13 cellular contexts compared by ENCODE assay signal in the genomic region with DNA sequence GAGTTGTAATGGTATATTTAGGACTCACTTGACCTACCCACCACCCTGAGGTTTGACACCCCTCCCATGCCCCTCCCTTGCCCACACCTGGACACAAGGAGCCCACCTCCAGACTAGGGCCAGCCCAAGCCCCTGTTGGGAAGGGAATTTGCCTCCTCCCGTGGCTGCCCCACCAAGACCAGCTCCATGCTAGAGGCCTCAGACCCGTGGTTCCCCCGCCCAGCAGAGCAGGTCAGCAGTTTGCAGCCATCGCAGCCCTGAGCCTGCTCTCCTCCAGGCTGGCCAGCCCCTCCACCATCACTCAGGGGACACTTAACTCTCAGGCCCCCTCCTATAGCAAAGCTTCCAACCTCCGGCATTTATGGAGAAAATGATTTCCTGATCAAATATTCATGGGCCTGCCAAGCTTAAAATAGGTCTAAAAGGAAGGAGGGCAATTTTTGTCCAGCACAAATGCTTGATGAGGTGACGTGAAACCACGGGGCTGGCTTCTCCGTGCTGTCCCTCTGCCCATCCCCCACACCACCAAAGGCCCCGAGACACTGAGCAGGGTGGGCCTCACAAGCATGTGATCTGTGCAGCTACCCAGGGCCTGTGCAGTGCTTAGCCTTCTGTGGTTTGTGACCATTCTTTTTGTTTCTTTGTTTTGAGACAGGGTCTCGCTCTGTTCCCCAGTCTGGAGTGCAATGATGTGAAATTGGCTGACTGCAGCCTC.
A peak's percentile ranks its signal among the peaks of the same experiment; 100 is the strongest.
DNase-seq lines count a peak whose midpoint lies in the region; ATAC-seq and TF ChIP-seq lines count a peak whose summit lies in the region.
"Had no signal": no experiment of that assay in that cellular context is flagged by ENCODE, and none has a peak within 500 bp of the region (broad histone marks: within the 10 kb centered on the region; RNA-seq: fewer than 3 reads in every experiment).

No MANE protein-coding gene starts in this region.

- H3K4me1 Mint-ChIP-seq in glutamatergic neuron (ENCODE audit: low read depth, unreplicated experiment) (peaks cover 19% of the 10 kb centered on the region), neural progenitor cell (peaks cover 60% of the 10 kb centered on the region), T-cell (peaks cover 0 to 5% (median 2%) of the 10 kb centered on the region in 3 donors)

- peaks cover 7% of the 10 kb centered on the region for H3K36me3 Mint-ChIP-seq in glutamatergic neuron (ENCODE audit: unreplicated experiment)
- H3K36me3 Mint-ChIP-seq in neural progenitor cell, result no peaks in the 10 kb centered on the region
- no peaks in the 10 kb centered on the region for H3K36me3 Mint-ChIP-seq in T-cell

- H4K20me1 ChIP-seq in neural progenitor cell (ENCODE audit: low read depth), result no peaks in the 10 kb centered on the region

- no peaks in the 10 kb centered on the region for H3K27me3 ChIP-seq in neural progenitor cell

- H3K27ac ChIP-seq in KOPT-K1 (ENCODE audit: low read depth, low read length, poor library complexity, severe bottlenecking) (peak overlapping the region; percentile 25), neural progenitor cell (no peak overlapping the region)
- H3K27ac ChIP-seq: A549 had no signal

- CTCF ChIA-PET in T-cell (lab: Charles Lee), result no interaction called here

- H3K27ac Mint-ChIP-seq in glutamatergic neuron (ENCODE audit: unreplicated experiment), result peak overlapping the region; percentile 81
- peak overlapping the region; percentile 91 for H3K27ac Mint-ChIP-seq in neural progenitor cell
- no peak overlapping the region for H3K27ac Mint-ChIP-seq in T-cell
- H3K27ac Mint-ChIP-seq: CD4-positive, alpha-beta T cell; H9 had no signal

- H3K27me3 Mint-ChIP-seq in glutamatergic neuron (ENCODE audit: unreplicated experiment) (peaks cover 5% of the 10 kb centered on the region), neural progenitor cell (ENCODE audit: insufficient read depth, low read depth) (peaks cover 16% of the 10 kb centered on the region), T-cell (peaks cover 16 to 37% of the 10 kb centered on the region in 2 donors)

- H3K9ac ChIP-seq in neural progenitor cell, result no peak overlapping the region

- POLR2A ChIA-PET in T-cell (lab: Charles Lee), result no interaction called here

- H3K4me3 Mint-ChIP-seq in glutamatergic neuron (ENCODE audit: unreplicated experiment) (peak overlapping the region; percentile 54), neural progenitor cell (peak overlapping the region; percentile 35), T-cell (no peak overlapping the region)
- H3K4me3 Mint-ChIP-seq: CD4-positive, alpha-beta T cell; H9 had no signal

- H3K9me3 Mint-ChIP-seq in glutamatergic neuron (ENCODE audit: unreplicated experiment) (peaks cover 8% of the 10 kb centered on the region), neural progenitor cell (peaks cover 5% of the 10 kb centered on the region), T-cell (no peaks in the 10 kb centered on the region)
- H3K9me3 Mint-ChIP-seq: CD4-positive, alpha-beta T cell had no signal

- no peak for ATAC-seq in T-cell (replicated peaks in 1 of 4)
- ATAC-seq: A549 had no signal

- H3K79me2 ChIP-seq in neural progenitor cell (ENCODE audit: low read depth), result no peaks in the 10 kb centered on the region

- H3K36me3 ChIP-seq in KOPT-K1 (ENCODE audit: insufficient read depth, low read length) (no peaks in the 10 kb centered on the region), neural progenitor cell (no peaks in the 10 kb centered on the region)

- H3K9me3 ChIP-seq in KOPT-K1 (ENCODE audit: insufficient read depth, low read length, poor library complexity, severe bottlenecking) (peaks cover 4% of the 10 kb centered on the region), neural progenitor cell (ENCODE audit: low read depth) (no peaks in the 10 kb centered on the region)
- H3K9me3 ChIP-seq: A549 had no signal

- TF ChIP-seq CTCF in glutamatergic neuron (IDR thresholded peaks at IDR 0.05; ENCODE audit: partially characterized antibody, unreplicated experiment) (no peak), neural progenitor cell (IDR thresholded peaks at IDR 0.05) (no peak)

- DNase-seq in glutamatergic neuron (peak; percentile 72), neural progenitor cell (ENCODE audit: low spot score) (no peak), cerebellar cortex (ENCODE audit: low spot score) (no peak), T-cell (no peak)
- DNase-seq in activated CD4-positive, alpha-beta T cell treated with anti-CD3 and anti-CD28 coated beads for 4 hours, result no peak
- DNase-seq: C1 segment of cervical spinal cord; Calu3; CD4-positive, alpha-beta T cell; DMS 273 treated with DMSO at 0.1 percent for 48 hours; GOT3; H9 had no signal

- peaks cover 36% of the 10 kb centered on the region for H3K4me1 ChIP-seq in neural progenitor cell
- H3K4me1 ChIP-seq: A549 had no signal

- no peak overlapping the region for H3K4me2 ChIP-seq in neural progenitor cell
- H3K4me2 ChIP-seq: A549 had no signal

- H2AFZ ChIP-seq in neural progenitor cell (replicated peaks), result no peak overlapping the region

- H3K4me3 ChIP-seq in neural progenitor cell, result no peak overlapping the region
- H3K4me3 ChIP-seq: A549 had no signal

- peaks cover 9% of the 10 kb centered on the region for H3F3A ChIP-seq in neural progenitor cell (ENCODE audit: low read depth)

Comparison
In these comparisons a context has a peak if more than half of its experiments do, and no peak if none do; other contexts are left out.
1. H3K27ac Mint-ChIP-seq: peak in glutamatergic neuron (single experiment) and neural progenitor cell (single experiment); none in T-cell (0 of 2).
2. H3K4me3 Mint-ChIP-seq: peak in glutamatergic neuron (single experiment) and neural progenitor cell (single experiment); none in T-cell (0 of 3).